26 cellular contexts compared by ENCODE assay signal in genomic region chr7:98724591-98724990, GRCh38.
"Had no signal": no experiment of that assay in that cellular context is flagged by ENCODE, and none has a peak within 500 bp of the region (broad histone marks: within the 10 kb centered on the region; RNA-seq: fewer than 3 reads in every experiment).

No MANE protein-coding gene starts in this region.

- H3K9me3 ChIP-seq: esophagus muscularis mucosa, gastrocnemius medialis, testis, uterus had no signal

- H3K36me3 ChIP-seq: esophagus muscularis mucosa, gastrocnemius medialis, uterus had no signal

- ATAC-seq: activated naive CD4-positive, alpha-beta T cell treated with anti-CD3 and anti-CD28 coated beads, Interleukin-2, amount 50 U/mL, for 72 hours; gastrocnemius medialis; left colon; naive thymus-derived CD4-positive, alpha-beta T cell; right cardiac atrium; T-helper 17 cell had no signal

- H3K27me3 ChIP-seq: hepatocyte, testis, uterus had no signal

- DNase-seq: activated CD4-positive, alpha-beta memory T cell treated with anti-CD3 and anti-CD28 coated beads, Interleukin-2, amount 10 ng/mL, durations not matched to agents 7 days and 5 days; activated CD4-positive, alpha-beta T cell treated with anti-CD3 and anti-CD28 coated beads, Interleukin-2, amount 10 ng/mL, durations not matched to agents 7 days and 5 days; activated CD4-positive, CD25-positive, alpha-beta regulatory T cell treated with anti-CD3 and anti-CD28 coated beads, Interleukin-2, amount 50 U/mL, for 72 hours; activated CD8-positive, alpha-beta memory T cell treated with anti-CD3 and anti-CD28 coated beads, Interleukin-2, amount 50 U/mL, for 48 hours; activated naive CD4-positive, alpha-beta T cell; activated T-cell treated with anti-CD3 and anti-CD28 coated beads, Interleukin-2, amount 50 U/mL, for 24 hours; endodermal cell; gastrocnemius medialis; glutamatergic neuron; left colon; midbrain; naive thymus-derived CD4-positive, alpha-beta T cell; nucleus accumbens; right cardiac atrium; stimulated activated CD4-positive, alpha-beta T cell treated with anti-CD3 and anti-CD28 coated beads, Interleukin-2, amount 100 ng/mL, for 48 hours; stimulated activated naive CD4-positive, alpha-beta T cell treated with Interleukin-2 at 50 U/mL for 16 hours; T-helper 17 cell; T1000; testis; trophoblast cell; uterus had no signal

- H3K4me3 ChIP-seq: esophagus muscularis mucosa, gastrocnemius medialis, hepatocyte, testis, uterus had no signal

- FAIRE-seq: bronchial epithelial cell, keratinocyte had no signal

- H3K4me1 ChIP-seq: esophagus muscularis mucosa, gastrocnemius medialis, testis, uterus had no signal

- H3K27ac ChIP-seq: esophagus muscularis mucosa, gastrocnemius medialis, hepatocyte, testis, uterus had no signal
